ENCODE assay signal across 15 cellular contexts in the genomic region with DNA sequence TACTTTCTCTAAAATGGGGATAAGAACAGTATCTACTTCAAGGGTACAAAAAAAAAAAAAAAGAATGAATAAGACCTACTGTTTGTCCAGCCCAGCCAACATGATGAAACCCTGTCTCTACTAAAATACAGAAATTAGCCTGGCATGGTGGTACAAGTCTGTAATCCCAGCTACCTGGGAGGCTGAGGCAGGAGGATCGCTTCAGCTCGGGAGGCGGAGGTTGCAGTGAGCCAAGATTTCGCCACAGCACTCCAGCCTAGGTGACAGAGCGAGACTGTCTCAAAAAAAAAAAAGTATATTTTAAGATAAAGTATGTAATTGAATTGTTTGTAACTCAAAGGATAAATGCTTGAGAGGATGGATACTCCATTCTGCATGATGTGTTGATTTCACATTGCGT. TPM values are rescaled to one million over a fixed set of nuclear protein-coding genes. Genes with fewer than 3 reads are reported as not detected.
DNase-seq lines count a peak whose midpoint lies in the region; ATAC-seq and TF ChIP-seq lines count a peak whose summit lies in the region.
"Had no signal": no experiment of that assay in that cellular context is flagged by ENCODE, and none has a peak within 500 bp of the region (broad histone marks: within the 10 kb centered on the region; RNA-seq: fewer than 3 reads in every experiment).

No MANE protein-coding gene starts in this region.

- H3K4me1 ChIP-seq in GM23338 (ENCODE audit: insufficient read depth) (peaks cover 17% of the 10 kb centered on the region), HAP-1 (peaks cover 9% of the 10 kb centered on the region)

- ATAC-seq in GM23338: no peak
- no peak for ATAC-seq in GM19324 (IDR thresholded peaks at IDR 0.05; ENCODE audit: low FRiP score, unreplicated experiment)

- no peaks in the 10 kb centered on the region for H3K9me2 ChIP-seq in GM23338 (ENCODE audit: insufficient read depth)

- no peak overlapping the region for H2AFZ ChIP-seq in GM23338

- H3K4me3 Mint-ChIP-seq in activated CD4-positive, alpha-beta T cell treated with anti-CD3 and anti-CD28 coated beads, Interleukin-2, amount 10 ng/mL, durations not matched to agents 24 days and 14 days: peak overlapping the region; percentile 97
- H3K4me3 Mint-ChIP-seq in GM23338 (peak overlapping the region; percentile 99), nephron (peak overlapping the region; percentile 95 to 97 (median 96))
- peak overlapping the region; percentile 93 for H3K4me3 Mint-ChIP-seq in activated naive CD8-positive, alpha-beta T cell treated with anti-CD3 and anti-CD28 coated beads for 36 hours

- TF ChIP-seq CTCF in GM23338 (conservative IDR thresholded peaks at IDR 0.05; ENCODE audit: low read depth in 2 of 2): no peak
- no peak for TF ChIP-seq CTCF in nephron (IDR thresholded peaks at IDR 0.05; ENCODE audit: unreplicated experiment in 3 of 3)

- peaks cover 9% of the 10 kb centered on the region for H4K20me1 ChIP-seq in GM23338 (replicated peaks; ENCODE audit: insufficient read depth)

- in situ Hi-C loops in HAP-1 (cut with MboI; ENCODE audit: low sequenced_read_pairs): no loop called here

- peaks cover 16% of the 10 kb centered on the region; the same call in 1 of the 2 replicates for H3F3A ChIP-seq in GM23338 (replicated peaks; ENCODE audit: low read depth)

- H3K79me2 ChIP-seq in GM23338 (replicated peaks; ENCODE audit: insufficient read depth): peaks cover 61% of the 10 kb centered on the region

- H3K4me2 ChIP-seq in GM23338: peak overlapping the region; percentile 91; the same call in 1 of the 2 replicates

- no peak overlapping the region for H3K27ac Mint-ChIP-seq in activated CD4-positive, alpha-beta T cell treated with anti-CD3 and anti-CD28 coated beads, Interleukin-2, amount 10 ng/mL, durations not matched to agents 24 days and 14 days
- H3K27ac Mint-ChIP-seq in GM23338: no peak overlapping the region
- H3K27ac Mint-ChIP-seq in activated naive CD8-positive, alpha-beta T cell treated with anti-CD3 and anti-CD28 coated beads for 36 hours: no peak overlapping the region
- peak overlapping the region in 1 of 3 experiments; percentile 95 for H3K27ac Mint-ChIP-seq in nephron

- no peaks in the 10 kb centered on the region for H3K9me3 Mint-ChIP-seq in activated CD4-positive, alpha-beta T cell treated with anti-CD3 and anti-CD28 coated beads, Interleukin-2, amount 10 ng/mL, durations not matched to agents 24 days and 14 days
- H3K9me3 Mint-ChIP-seq in GM23338: 0 out of 3 replicates have a peak, but pooled peaks cover 2% of the 10 kb centered on the region
- H3K9me3 Mint-ChIP-seq in activated naive CD8-positive, alpha-beta T cell treated with anti-CD3 and anti-CD28 coated beads for 36 hours: no peaks in the 10 kb centered on the region
- H3K9me3 Mint-ChIP-seq in nephron: no peaks in the 10 kb centered on the region

- no peaks in the 10 kb centered on the region for H3K9me3 ChIP-seq in HAP-1

- no peak for DNase-seq in activated CD4-positive, alpha-beta T cell treated with anti-CD3 and anti-CD28 coated beads, Interleukin-2, amount 10 ng/mL, durations not matched to agents 24 days and 14 days
- no peak for DNase-seq in activated CD4-positive, alpha-beta T cell treated with anti-CD3 and anti-CD28 coated beads for 48 hours
- no peak for DNase-seq in GM23338 (ENCODE audit: low spot score)
- DNase-seq in activated naive CD8-positive, alpha-beta T cell treated with anti-CD3 and anti-CD28 coated beads for 36 hours: no peak
- no peak for DNase-seq in HAP-1 (ENCODE audit: low spot score in 2 of 2)
- no peak for DNase-seq in anterior cingulate cortex (lab: John Stamatoyannopoulos, UW)
- DNase-seq: activated CD8-positive, alpha-beta memory T cell treated with anti-CD3 and anti-CD28 coated beads, Interleukin-2, amount 50 U/mL, for 48 hours; DMS 273 treated with DMSO at 0.1 percent for 48 hours; dorsolateral prefrontal cortex; NCI-H187; NCI-H774; Right ventricle myocardium superior; stimulated activated naive CD4-positive, alpha-beta T cell had no signal

- H3K27me3 Mint-ChIP-seq in activated CD4-positive, alpha-beta T cell treated with anti-CD3 and anti-CD28 coated beads, Interleukin-2, amount 10 ng/mL, durations not matched to agents 24 days and 14 days: no peaks in the 10 kb centered on the region
- H3K27me3 Mint-ChIP-seq in GM23338 (ENCODE audit: insufficient read depth, low read depth, poor library complexity) (peaks cover 3% of the 10 kb centered on the region), nephron (ENCODE audit: low read depth) (no peaks in the 10 kb centered on the region)
- H3K27me3 Mint-ChIP-seq in activated naive CD8-positive, alpha-beta T cell treated with anti-CD3 and anti-CD28 coated beads for 36 hours: no peaks in the 10 kb centered on the region

- H3K36me3 Mint-ChIP-seq in activated CD4-positive, alpha-beta T cell treated with anti-CD3 and anti-CD28 coated beads, Interleukin-2, amount 10 ng/mL, durations not matched to agents 24 days and 14 days (ENCODE audit: low read depth): peaks cover 5% of the 10 kb centered on the region
- peaks cover 10% of the 10 kb centered on the region; the same call in 2 of the 3 replicates for H3K36me3 Mint-ChIP-seq in GM23338 (ENCODE audit: low read depth)
- peaks cover 7% of the 10 kb centered on the region for H3K36me3 Mint-ChIP-seq in activated naive CD8-positive, alpha-beta T cell treated with anti-CD3 and anti-CD28 coated beads for 36 hours
- no peaks in the 10 kb centered on the region for H3K36me3 Mint-ChIP-seq in nephron (ENCODE audit: low read depth)

- H3K27ac ChIP-seq in GM23338 (ENCODE audit: low read depth): no peak overlapping the region

- H3K36me3 ChIP-seq in GM23338 (ENCODE audit: insufficient read depth) (no peaks in the 10 kb centered on the region), HAP-1 (replicated peaks) (peaks cover 2% of the 10 kb centered on the region; the same call in 1 of the 2 replicates)

- H3K4me1 Mint-ChIP-seq in activated CD4-positive, alpha-beta T cell treated with anti-CD3 and anti-CD28 coated beads, Interleukin-2, amount 10 ng/mL, durations not matched to agents 24 days and 14 days: peaks cover 22% of the 10 kb centered on the region
- H3K4me1 Mint-ChIP-seq in GM23338: peaks cover 11% of the 10 kb centered on the region; the same call in 2 of the 3 replicates
- H3K4me1 Mint-ChIP-seq in activated naive CD8-positive, alpha-beta T cell treated with anti-CD3 and anti-CD28 coated beads for 36 hours: peaks cover 22% of the 10 kb centered on the region
- H3K4me1 Mint-ChIP-seq in nephron: peaks cover 22% of the 10 kb centered on the region

- H3K4me3 ChIP-seq in GM23338 (no peak overlapping the region), HAP-1 (no peak overlapping the region)

- H3K27me3 ChIP-seq in GM23338 (ENCODE audit: insufficient read depth) (no peaks in the 10 kb centered on the region), HAP-1 (ENCODE audit: low read depth) (no peaks in the 10 kb centered on the region)
- H3K27me3 ChIP-seq: dorsolateral prefrontal cortex had no signal

- intact Hi-C loops in activated CD4-positive, alpha-beta T cell treated with anti-CD3 and anti-CD28 coated beads, Interleukin-2, amount 10 ng/mL, durations not matched to agents 24 days and 14 days (cut with micrococcal nuclease): no loop called here

TF ChIP-seq in GM23338, 12 proteins besides CTCF, POLR2A, EP300 and RAD21:
- TF ChIP-seq ZNF114 (CRISPR knock-in tag; IDR thresholded peaks at IDR 0.05): no peak
- no peak for TF ChIP-seq CREB1 (CRISPR knock-in tag; IDR thresholded peaks at IDR 0.05; ENCODE audit: low read depth)

RNA-seq across cellular contexts. Expression of gene BLTP3A, which starts 2.0 kb away (rescaled TPM):
- 17.0 and 18.3 TPM in 2 replicates for total RNA-seq in activated CD4-positive, alpha-beta T cell treated with anti-CD3 and anti-CD28 coated beads, Interleukin-2, amount 10 ng/mL, durations not matched to agents 24 days and 14 days
- total RNA-seq in GM23338 (2014; rRNA removed; shearing (Covaris generic)): 15.3 and 18.4 TPM in 2 replicates
- polyA plus RNA-seq in GM23338 (2016; fragmentation: Nextera tagmentation; extraction: Ambion mirVana): 2.9 and 3.4 TPM in 2 replicates
- 10 to 100 TPM; 19.6 to 19.7 TPM for total RNA-seq in activated naive CD8-positive, alpha-beta T cell treated with anti-CD3 and anti-CD28 coated beads for 36 hours

RNA-seq across cellular contexts. Expression of gene SNRPC, which starts 36.6 kb away (rescaled TPM):
- total RNA-seq in activated CD4-positive, alpha-beta T cell treated with anti-CD3 and anti-CD28 coated beads, Interleukin-2, amount 10 ng/mL, durations not matched to agents 24 days and 14 days: 185 TPM in 2 replicates
- 121 and 163 TPM in 2 replicates for total RNA-seq in GM23338 (2014; rRNA removed; shearing (Covaris generic))
- polyA plus RNA-seq in GM23338 (2016; fragmentation: Nextera tagmentation; extraction: Ambion mirVana): 385 and 415 TPM in 2 replicates
- 100 to 1,000 TPM; 208 to 218 TPM for total RNA-seq in activated naive CD8-positive, alpha-beta T cell treated with anti-CD3 and anti-CD28 coated beads for 36 hours
